Comparison of ENCODE assay signal across 8 cellular contexts in genomic region chr12:51954465-51955361, GRCh38. TPM values are rescaled to one million over a fixed set of nuclear protein-coding genes. Genes with fewer than 3 reads are reported as not detected.
DNase-seq lines count a peak whose midpoint lies in the region; ATAC-seq lines count a peak whose summit lies in the region.
"Had no signal": no experiment of that assay in that cellular context is flagged by ENCODE, and none has a peak within 500 bp of the region (broad histone marks: within the 10 kb centered on the region; RNA-seq: fewer than 3 reads in every experiment).

No MANE protein-coding gene starts in this region.

- no peak for ATAC-seq in right cardiac atrium
- no peak for ATAC-seq in stimulated activated effector memory CD8-positive, alpha-beta T cell treated with anti-CD3 and anti-CD28 coated beads, Interleukin-12 subunit alpha, Interleukin-12 subunit beta, amount 100 ng/mL, for 72 hours

- H3K27me3 Mint-ChIP-seq in T-helper 2 cell treated with Interferon-gamma antibody and Interleukin-4, amounts not matched to agents 5 μg/mL and 100 μg/mL, for 36 hours (ENCODE audit: low read depth) = peaks cover 57% of the 10 kb centered on the region

- H3K27me3 ChIP-seq in right cardiac atrium (ENCODE audit: control insufficient read depth, insufficient read depth) = no peaks in the 10 kb centered on the region

- peaks cover 15% of the 10 kb centered on the region for H3K4me1 ChIP-seq in right cardiac atrium (ENCODE audit: control insufficient read depth, insufficient read depth, low read length)

- H3K9me3 Mint-ChIP-seq in stimulated activated effector memory CD8-positive, alpha-beta T cell treated with anti-CD3 and anti-CD28 coated beads, Interleukin-12 subunit alpha, Interleukin-12 subunit beta, amount 100 ng/mL, for 72 hours = no peaks in the 10 kb centered on the region
- H3K9me3 Mint-ChIP-seq in T-helper 2 cell treated with Interferon-gamma antibody and Interleukin-4, amounts not matched to agents 5 μg/mL and 100 μg/mL, for 36 hours = no peaks in the 10 kb centered on the region

- DNase-seq in HuH-7.5 (ENCODE audit: low spot score) (peak; percentile 39), SW480 (ENCODE audit: low spot score) (peak; percentile 56), right cardiac atrium (no peak), germinal center (ENCODE audit: low spot score) (no peak)
- no peak for DNase-seq in stimulated activated effector memory CD8-positive, alpha-beta T cell treated with anti-CD3 and anti-CD28 coated beads, Interleukin-12 subunit alpha, Interleukin-12 subunit beta, amount 100 ng/mL, for 72 hours (ENCODE audit: low spot score in 2 of 2)
- no peak for DNase-seq in T-helper 2 cell treated with Interferon-gamma antibody and Interleukin-4, amounts not matched to agents 5 μg/mL and 100 μg/mL, for 36 hours (ENCODE audit: low spot score)
- no peak for DNase-seq in activated CD4-positive, alpha-beta T cell treated with anti-CD3 and anti-CD28 coated beads for 4 hours

- no peak overlapping the region for H3K4me3 Mint-ChIP-seq in stimulated activated effector memory CD8-positive, alpha-beta T cell treated with anti-CD3 and anti-CD28 coated beads, Interleukin-12 subunit alpha, Interleukin-12 subunit beta, amount 100 ng/mL, for 72 hours
- H3K4me3 Mint-ChIP-seq in T-helper 2 cell treated with Interferon-gamma antibody and Interleukin-4, amounts not matched to agents 5 μg/mL and 100 μg/mL, for 36 hours = no peak overlapping the region

- peak overlapping the region; percentile 1 for H3K27ac Mint-ChIP-seq in stimulated activated effector memory CD8-positive, alpha-beta T cell treated with anti-CD3 and anti-CD28 coated beads, Interleukin-12 subunit alpha, Interleukin-12 subunit beta, amount 100 ng/mL, for 72 hours
- no peak overlapping the region for H3K27ac Mint-ChIP-seq in T-helper 2 cell treated with Interferon-gamma antibody and Interleukin-4, amounts not matched to agents 5 μg/mL and 100 μg/mL, for 36 hours

- peaks cover 5% of the 10 kb centered on the region for H3K36me3 Mint-ChIP-seq in stimulated activated effector memory CD8-positive, alpha-beta T cell treated with anti-CD3 and anti-CD28 coated beads, Interleukin-12 subunit alpha, Interleukin-12 subunit beta, amount 100 ng/mL, for 72 hours
- H3K36me3 Mint-ChIP-seq in T-helper 2 cell treated with Interferon-gamma antibody and Interleukin-4, amounts not matched to agents 5 μg/mL and 100 μg/mL, for 36 hours (ENCODE audit: low read depth) = no peaks in the 10 kb centered on the region

- intact Hi-C loops in right cardiac atrium (cut with DNase I) = no loop called here

- H3K9me3 ChIP-seq in right cardiac atrium (ENCODE audit: control insufficient read depth, low read length) = no peaks in the 10 kb centered on the region

- no peak overlapping the region for H3K27ac ChIP-seq in right cardiac atrium (ENCODE audit: low read length)

- peaks cover 40% of the 10 kb centered on the region for H3K4me1 Mint-ChIP-seq in stimulated activated effector memory CD8-positive, alpha-beta T cell treated with anti-CD3 and anti-CD28 coated beads, Interleukin-12 subunit alpha, Interleukin-12 subunit beta, amount 100 ng/mL, for 72 hours
- H3K4me1 Mint-ChIP-seq in T-helper 2 cell treated with Interferon-gamma antibody and Interleukin-4, amounts not matched to agents 5 μg/mL and 100 μg/mL, for 36 hours (ENCODE audit: low read depth) = peaks cover 6% of the 10 kb centered on the region

- H3K4me3 ChIP-seq in right cardiac atrium (ENCODE audit: low read length) = peak overlapping the region; percentile 22

- 41% methylated on average over 7 of the region's 7 CpGs for WGBS in right cardiac atrium

RNA-seq across cellular contexts. Expression of gene ACVR1B, which starts 3.2 kb away (rescaled TPM):
- 10 to 100 TPM; 14.6 to 19.4 (median 16.3) TPM for total RNA-seq in right cardiac atrium
- 15.2 TPM for polyA plus RNA-seq in right cardiac atrium

RNA-seq across cellular contexts. Expression of gene ACVRL1, which starts 47.4 kb away (rescaled TPM):
- 10 to 100 TPM; 19.8 to 38.8 (median 28.7) TPM for total RNA-seq in right cardiac atrium
- polyA plus RNA-seq in right cardiac atrium = 18.7 TPM
- total RNA-seq: SK-MEL-5 had no signal

RNA-seq across cellular contexts. Expression of gene TAMALIN, which starts 52.0 kb away (rescaled TPM):
- total RNA-seq in right cardiac atrium = 10 to 100 TPM; 20.8 to 39.3 (median 30.0) TPM
- 30.3 TPM for polyA plus RNA-seq in right cardiac atrium

Comparison
In these comparisons a context has a peak if more than half of its experiments do, and no peak if none do; other contexts are left out.
1. DNase-seq: peak in HuH-7.5 (single experiment) and SW480 (single experiment); none in right cardiac atrium (0 of 3), stimulated activated effector memory CD8-positive, alpha-beta T cell treated with anti-CD3 and anti-CD28 coated beads, Interleukin-12 subunit alpha, Interleukin-12 subunit beta, amount 100 ng/mL, for 72 hours (0 of 2), T-helper 2 cell treated with Interferon-gamma antibody and Interleukin-4, amounts not matched to agents 5 μg/mL and 100 μg/mL, for 36 hours (single experiment), germinal center (single experiment) and activated CD4-positive, alpha-beta T cell treated with anti-CD3 and anti-CD28 coated beads for 4 hours (0 of 2).